8 cellular contexts compared by ENCODE assay signal in the genomic region with DNA sequence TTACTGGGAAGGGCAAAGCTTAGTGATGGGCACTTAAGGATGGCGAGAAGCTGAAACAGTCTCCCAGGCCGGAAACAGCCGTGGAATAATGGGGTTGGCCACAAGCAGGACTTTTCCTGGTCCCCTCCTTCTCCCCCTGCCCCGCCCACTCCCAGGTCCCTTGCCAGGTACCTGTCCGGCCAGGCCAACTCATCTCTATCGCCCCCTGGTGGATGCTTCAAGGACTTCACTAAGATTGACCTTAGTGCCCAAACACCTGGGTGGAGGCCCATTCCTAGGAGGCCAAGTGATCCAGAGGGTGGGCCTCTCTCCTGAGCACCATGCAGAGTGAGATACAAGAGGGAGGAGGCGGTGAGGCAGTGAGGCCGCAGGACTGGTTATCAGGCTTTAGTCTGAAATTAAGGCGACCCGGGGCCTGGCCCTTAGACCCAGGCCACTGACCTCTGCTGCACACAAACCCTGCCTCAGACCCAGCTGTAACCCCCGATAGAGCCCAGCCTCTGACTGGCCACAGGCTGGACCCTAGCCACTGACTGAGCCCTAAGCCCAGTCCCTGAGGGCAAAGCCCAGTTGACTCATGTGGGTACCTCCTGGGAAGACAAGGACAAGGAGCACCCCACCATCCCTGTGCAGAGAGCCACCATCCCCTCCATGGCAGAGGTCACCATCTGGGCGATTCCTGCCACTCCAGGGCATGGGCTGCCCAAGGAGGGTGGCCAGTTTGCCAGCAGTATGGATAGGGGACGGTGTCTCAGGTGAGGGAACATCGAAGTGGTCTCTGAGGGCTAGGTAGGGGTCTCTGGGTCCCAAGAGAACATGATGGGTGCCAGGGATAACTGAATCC. TPM values are rescaled to one million over a fixed set of nuclear protein-coding genes. Genes with fewer than 3 reads are reported as not detected.
DNase-seq lines count a peak whose midpoint lies in the region; ATAC-seq and TF ChIP-seq lines count a peak whose summit lies in the region.

No MANE protein-coding gene starts in this region.

- no peak overlapping the region for H3K4me2 ChIP-seq in Karpas-422 (ENCODE audit: low read depth, low read length, poor library complexity, severe bottlenecking)

- ATAC-seq in naive thymus-derived CD8-positive, alpha-beta T cell = peak; percentile 52 to 74

- 63 to 95% methylated on average over 4 to 14 of the region's 14 CpGs for WGBS in endodermal cell (ENCODE audit: insufficient coverage in 1 of 2, insufficient read length in 1 of 2), 2 experiments
- WGBS in testis, 2 donors = 66 to 81% methylated on average over 13 to 14 of the region's 14 CpGs

- no peak overlapping the region for H2AFZ ChIP-seq in Karpas-422 (ENCODE audit: low read length)

- H3K36me3 Mint-ChIP-seq in activated CD4-positive, alpha-beta memory T cell treated with anti-CD3 and anti-CD28 coated beads for 36 hours = no peaks in the 10 kb centered on the region
- no peaks in the 10 kb centered on the region for H3K36me3 Mint-ChIP-seq in endodermal cell (ENCODE audit: low read depth)
- H3K36me3 Mint-ChIP-seq in naive thymus-derived CD8-positive, alpha-beta T cell = no peaks in the 10 kb centered on the region

- H3K36me3 ChIP-seq in Karpas-422 (ENCODE audit: insufficient read depth, low read length) (no peaks in the 10 kb centered on the region), endodermal cell (ENCODE audit: control insufficient read depth, insufficient read depth, low read length) (no peaks in the 10 kb centered on the region), testis (ENCODE audit: low read depth, missing control alignments) (no peaks in the 10 kb centered on the region)

- H3K4me3 ChIP-seq in Karpas-422 (ENCODE audit: low read length) (no peak overlapping the region), endodermal cell (ENCODE audit: low read length) (no peak overlapping the region), testis (no peak overlapping the region)

- intact Hi-C loops in activated CD4-positive, alpha-beta memory T cell treated with anti-CD3 and anti-CD28 coated beads for 36 hours (cut with micrococcal nuclease) = loop anchor here (1.0 to 5.0 kb wide), 2 partner anchors 38 to 293 kb away; partner anchors contain the start of gene VIPR1
- intact Hi-C loops in testis (cut with DNase I; ENCODE audit: low total_unique reads) = no loop called here

- peak; percentile 89 for TF ChIP-seq CTCF in endodermal cell (conservative IDR thresholded peaks at IDR 0.05)
- TF ChIP-seq CTCF in testis (IDR thresholded peaks at IDR 0.05) = peak; percentile 57 to 83 (median 65)

- no peaks in the 10 kb centered on the region for H3K79me2 ChIP-seq in Karpas-422 (ENCODE audit: low read length)

- H3K9me2 ChIP-seq in Karpas-422 (replicated peaks; ENCODE audit: insufficient read depth, low read length) = no peaks in the 10 kb centered on the region

- H3K9me3 Mint-ChIP-seq in activated CD4-positive, alpha-beta memory T cell treated with anti-CD3 and anti-CD28 coated beads for 36 hours = no peaks in the 10 kb centered on the region
- H3K9me3 Mint-ChIP-seq in endodermal cell = no peaks in the 10 kb centered on the region
- H3K9me3 Mint-ChIP-seq in naive thymus-derived CD8-positive, alpha-beta T cell = no peaks in the 10 kb centered on the region

- peaks cover 7% of the 10 kb centered on the region for H3K4me1 Mint-ChIP-seq in activated CD4-positive, alpha-beta memory T cell treated with anti-CD3 and anti-CD28 coated beads for 36 hours (ENCODE audit: low read depth)
- H3K4me1 Mint-ChIP-seq in endodermal cell = peaks cover 5% of the 10 kb centered on the region
- peaks cover 14 to 35% (median 25%) of the 10 kb centered on the region in 4 donors for H3K4me1 Mint-ChIP-seq in naive thymus-derived CD8-positive, alpha-beta T cell

- H3K4me3 Mint-ChIP-seq in activated CD4-positive, alpha-beta memory T cell treated with anti-CD3 and anti-CD28 coated beads for 36 hours = no peak overlapping the region
- no peak overlapping the region for H3K4me3 Mint-ChIP-seq in endodermal cell
- H3K4me3 Mint-ChIP-seq in naive thymus-derived CD8-positive, alpha-beta T cell = no peak overlapping the region

- CTCF ChIA-PET in activated CD4-positive, alpha-beta memory T cell treated with anti-CD3 and anti-CD28 coated beads for 36 hours (lab: Charles Lee) = interaction anchor here (0.9 to 3.0 kb wide), 11 partner anchors 8 to 310 kb away, joined by 3 to 30 read pairs (median 4); partner anchors contain the start of gene VIPR1

- POLR2A ChIA-PET in activated CD4-positive, alpha-beta memory T cell treated with anti-CD3 and anti-CD28 coated beads for 36 hours (lab: Charles Lee) = no interaction called here
- POLR2A ChIA-PET in naive thymus-derived CD8-positive, alpha-beta T cell (lab: Charles Lee) = interaction anchor here (0.6 to 2.0 kb wide), 5 partner anchors 21 to 38 kb away, joined by 3 to 15 read pairs (median 3); partner anchors contain the start of gene VIPR1

- no peak overlapping the region for H3K27ac ChIP-seq in Karpas-422 (ENCODE audit: low read length)
- no peak overlapping the region for H3K27ac ChIP-seq in endodermal cell (ENCODE audit: low read depth, low read length)
- no peak overlapping the region for H3K27ac ChIP-seq in testis

- no peaks in the 10 kb centered on the region for H3K27me3 Mint-ChIP-seq in activated CD4-positive, alpha-beta memory T cell treated with anti-CD3 and anti-CD28 coated beads for 36 hours
- H3K27me3 Mint-ChIP-seq in endodermal cell (ENCODE audit: insufficient read depth) = peaks cover 5% of the 10 kb centered on the region
- no peaks in the 10 kb centered on the region for H3K27me3 Mint-ChIP-seq in naive thymus-derived CD8-positive, alpha-beta T cell

- H3K9me3 ChIP-seq in Karpas-422 (ENCODE audit: low read length) (no peaks in the 10 kb centered on the region), endodermal cell (ENCODE audit: control insufficient read depth, low read length) (no peaks in the 10 kb centered on the region), testis (no peaks in the 10 kb centered on the region)

- no peak overlapping the region for H3K9ac ChIP-seq in Karpas-422 (ENCODE audit: low read length)
- no peak overlapping the region for H3K9ac ChIP-seq in endodermal cell (ENCODE audit: extremely low read depth, low read length, poor library complexity, severe bottlenecking)

- H3K27me3 ChIP-seq in Karpas-422 (ENCODE audit: low read length) (no peaks in the 10 kb centered on the region), endodermal cell (ENCODE audit: control insufficient read depth, insufficient read depth, low read length, poor library complexity, severe bottlenecking) (no peaks in the 10 kb centered on the region), testis (no peaks in the 10 kb centered on the region)

- TF ChIP-seq POLR2A in testis (IDR thresholded peaks at IDR 0.05) = no peak

- peaks cover 6% of the 10 kb centered on the region; the same call in 1 of the 2 replicates for H4K20me1 ChIP-seq in Karpas-422 (ENCODE audit: insufficient read depth, low read depth, low read length)

- no peak overlapping the region for H3K27ac Mint-ChIP-seq in activated CD4-positive, alpha-beta memory T cell treated with anti-CD3 and anti-CD28 coated beads for 36 hours
- no peak overlapping the region for H3K27ac Mint-ChIP-seq in endodermal cell
- peak overlapping the region in 7 of 10 donors; percentile 4 to 90 (median 86) for H3K27ac Mint-ChIP-seq in naive thymus-derived CD8-positive, alpha-beta T cell

- DNase-seq in NCI-H82 (lab: John Stamatoyannopoulos, UW) = peak; percentile 67
- DNase-seq in NCI-H82 treated with DMSO at 0.1 percent for 48 hours (lab: John Stamatoyannopoulos, UW; ENCODE audit: unreplicated experiment) = no peak
- peak; percentile 84 for DNase-seq in Karpas-422
- peak; percentile 76 for DNase-seq in activated CD4-positive, alpha-beta memory T cell treated with anti-CD3 and anti-CD28 coated beads for 36 hours
- DNase-seq in endodermal cell = peak; percentile 96
- peak; percentile 32 to 80 (median 50) for DNase-seq in naive thymus-derived CD8-positive, alpha-beta T cell
- peak; percentile 74 for DNase-seq in testis
- no peak for DNase-seq in cerebellar nuclear complex (lab: John Stamatoyannopoulos, UW)

- no peaks in the 10 kb centered on the region for H3K4me1 ChIP-seq in Karpas-422 (ENCODE audit: low read length)
- H3K4me1 ChIP-seq in endodermal cell (ENCODE audit: control insufficient read depth, insufficient read depth, low read length) = no peaks in the 10 kb centered on the region
- H3K4me1 ChIP-seq in testis = peaks cover 1% of the 10 kb centered on the region

RNA-seq across cellular contexts. Expression of gene VIPR1, which starts 37.6 kb away (rescaled TPM):
- total RNA-seq in Karpas-422 (2014; rRNA removed; shearing (Covaris generic); ENCODE audit: low replicate concordance) = 0.41 and 2.5 TPM in 2 replicates
- total RNA-seq in activated CD4-positive, alpha-beta memory T cell treated with anti-CD3 and anti-CD28 coated beads for 36 hours = 1 to 10 TPM; 5.9 to 6.5 TPM
- total RNA-seq in endodermal cell (10 to 100 TPM; 12.9 to 14.7 TPM), testis (10 to 100 TPM in 1 of 2 donors, 1 to 10 TPM in 1; 4.6 to 10.2 TPM)
- polyA plus RNA-seq in endodermal cell (2013, experiment 1 of 2) = 2.2 TPM
- polyA plus RNA-seq in endodermal cell (2013, experiment 2 of 2) = 1.4 TPM
- total RNA-seq in naive thymus-derived CD8-positive, alpha-beta T cell = 100 to 1,000 TPM; 122 TPM
- 10 to 100 TPM; 16.2 to 40.3 (median 28.8) TPM for polyA plus RNA-seq in naive thymus-derived CD8-positive, alpha-beta T cell
- 3.4 TPM for polyA plus RNA-seq in testis (ENCODE audit: insufficient read depth, low read depth, low replicate concordance)

RNA-seq across cellular contexts. Expression of gene SEC22C, which starts 41.7 kb away (rescaled TPM):
- total RNA-seq in Karpas-422 (2014; rRNA removed; shearing (Covaris generic); ENCODE audit: low replicate concordance) = 36.4 and 49.8 TPM in 2 replicates
- total RNA-seq in activated CD4-positive, alpha-beta memory T cell treated with anti-CD3 and anti-CD28 coated beads for 36 hours = 10 to 100 TPM; 47.0 to 49.2 TPM
- 10 to 100 TPM; 35.2 to 38.4 TPM for total RNA-seq in endodermal cell
- 44.3 TPM for polyA plus RNA-seq in endodermal cell (2013, experiment 1 of 2)
- 40.9 TPM for polyA plus RNA-seq in endodermal cell (2013, experiment 2 of 2)
- total RNA-seq in naive thymus-derived CD8-positive, alpha-beta T cell = 10 to 100 TPM; 40.6 to 47.6 TPM
- 10 to 100 TPM; 33.9 to 39.3 (median 38.2) TPM for polyA plus RNA-seq in naive thymus-derived CD8-positive, alpha-beta T cell
- 10 to 100 TPM; 61.0 to 66.0 TPM for total RNA-seq in testis
- 86.3 TPM for polyA plus RNA-seq in testis (ENCODE audit: insufficient read depth, low read depth, low replicate concordance)

RNA-seq across cellular contexts. Expression of gene SS18L2, which starts 50.6 kb away (rescaled TPM):
- total RNA-seq in Karpas-422 (2014; rRNA removed; shearing (Covaris generic); ENCODE audit: low replicate concordance) = 57.5 and 105 TPM in 2 replicates
- total RNA-seq in activated CD4-positive, alpha-beta memory T cell treated with anti-CD3 and anti-CD28 coated beads for 36 hours = 10 to 100 TPM; 58.0 to 59.3 TPM
- 10 to 100 TPM; 37.8 to 44.8 TPM for total RNA-seq in endodermal cell
- polyA plus RNA-seq in endodermal cell (2013, experiment 1 of 2) = 57.5 TPM
- 54.6 TPM for polyA plus RNA-seq in endodermal cell (2013, experiment 2 of 2)
- total RNA-seq in naive thymus-derived CD8-positive, alpha-beta T cell = 10 to 100 TPM; 39.8 to 43.9 TPM
- polyA plus RNA-seq in naive thymus-derived CD8-positive, alpha-beta T cell = 100 to 1,000 TPM; 129 to 136 (median 136) TPM
- 10 to 100 TPM; 12.9 to 18.4 TPM for total RNA-seq in testis
- 15.6 TPM for polyA plus RNA-seq in testis (ENCODE audit: insufficient read depth, low read depth, low replicate concordance)

Comparison
In these comparisons a context has a peak if more than half of its experiments do, and no peak if none do; other contexts are left out.
1. DNase-seq: peak in NCI-H82 (single experiment), Karpas-422 (single experiment), activated CD4-positive, alpha-beta memory T cell treated with anti-CD3 and anti-CD28 coated beads for 36 hours (single experiment), endodermal cell (single experiment), naive thymus-derived CD8-positive, alpha-beta T cell (10 of 10) and testis (single experiment); none in NCI-H82 treated with DMSO at 0.1 percent for 48 hours (single experiment) and cerebellar nuclear complex (0 of 2).
2. H3K27ac Mint-ChIP-seq: peak in naive thymus-derived CD8-positive, alpha-beta T cell (7 of 10); none in activated CD4-positive, alpha-beta memory T cell treated with anti-CD3 and anti-CD28 coated beads for 36 hours (single experiment) and endodermal cell (single experiment).
3. RNA of gene VIPR1, which starts 37.6 kb away (total RNA-seq): 122 TPM in naive thymus-derived CD8-positive, alpha-beta T cell; 12.9 to 14.7 TPM in endodermal cell, 4.6 to 10.2 TPM in testis, 5.9 to 6.5 TPM in activated CD4-positive, alpha-beta memory T cell treated with anti-CD3 and anti-CD28 coated beads for 36 hours and 0.41 to 2.5 TPM in Karpas-422; every median in the first group is over 4 times any median in the second.